20 cellular contexts compared by ENCODE assay signal in genomic region chr15:71239592-71240364, GRCh38.
"Had no signal": no experiment of that assay in that cellular context is flagged by ENCODE, and none has a peak within 500 bp of the region (broad histone marks: within the 10 kb centered on the region; RNA-seq: fewer than 3 reads in every experiment).

No MANE protein-coding gene starts in this region.

- H3K9ac ChIP-seq: neural progenitor cell had no signal

- ATAC-seq: activated CD8-positive, alpha-beta T cell treated with anti-CD3 and anti-CD28 coated beads, Interleukin-2, amount 10 ng/mL, durations not matched to agents 7 days and 5 days; activated naive CD4-positive, alpha-beta T cell treated with anti-CD3 and anti-CD28 coated beads, Interleukin-2, amount 50 U/mL, for 72 hours; esophagus mucosa; lower lobe of right lung had no signal

- H3K4me1 ChIP-seq: colonic mucosa, lower lobe of right lung, stomach, testis, upper lobe of left lung had no signal

- H3K9me3 Mint-ChIP-seq: activated CD4-positive, alpha-beta T cell treated with anti-CD3 and anti-CD28 coated beads, Interleukin-2, amount 10 ng/mL, durations not matched to agents 24 days and 14 days; activated naive CD4-positive, alpha-beta T cell treated with anti-CD3 and anti-CD28 coated beads, Interleukin-2, amount 50 U/mL, for 72 hours; neural progenitor cell had no signal

- H3K36me3 ChIP-seq: colonic mucosa, lower lobe of right lung, neural progenitor cell, sigmoid colon, upper lobe of left lung had no signal

- DNase-seq: activated CD4-positive, alpha-beta T cell treated with anti-CD3 and anti-CD28 coated beads, Interleukin-2, amount 10 ng/mL, durations not matched to agents 24 days and 14 days; activated CD4-positive, CD25-positive, alpha-beta regulatory T cell; activated CD8-positive, alpha-beta memory T cell treated with anti-CD3 and anti-CD28 coated beads, Interleukin-2, amount 50 U/mL, for 4 hours; activated CD8-positive, alpha-beta T cell treated with anti-CD3 and anti-CD28 coated beads, Interleukin-2, amount 10 ng/mL, durations not matched to agents 7 days and 5 days; activated effector memory CD4-positive, alpha-beta T cell treated with anti-CD3 and anti-CD28 coated beads, Interleukin-2, amount 50 U/mL, for 16 hours; activated T-cell treated with anti-CD3 and anti-CD28 coated beads, Interleukin-2, amount 50 U/mL, for 48 hours; central memory CD4-positive, alpha-beta T cell; colonic mucosa; hippocampal formation; lower lobe of right lung; midbrain; sigmoid colon; stimulated activated CD4-positive, alpha-beta T cell treated with anti-CD3 and anti-CD28 coated beads, Interleukin-1b, Interleukin-23, amount 100 ng/mL, for 48 hours; stomach; testis; upper lobe of left lung had no signal

- H3K4me3 Mint-ChIP-seq: activated CD4-positive, alpha-beta T cell treated with anti-CD3 and anti-CD28 coated beads, Interleukin-2, amount 10 ng/mL, durations not matched to agents 24 days and 14 days; activated CD8-positive, alpha-beta T cell treated with anti-CD3 and anti-CD28 coated beads, Interleukin-2, amount 10 ng/mL, durations not matched to agents 7 days and 5 days; neural progenitor cell had no signal

- H3K9me3 ChIP-seq: colonic mucosa, lower lobe of right lung, sigmoid colon, stomach, testis, upper lobe of left lung had no signal

- H3K4me3 ChIP-seq: colonic mucosa, lower lobe of right lung, neural progenitor cell, sigmoid colon, stomach, testis, upper lobe of left lung had no signal

- H3K36me3 Mint-ChIP-seq: activated naive CD4-positive, alpha-beta T cell treated with anti-CD3 and anti-CD28 coated beads, Interleukin-2, amount 50 U/mL, for 72 hours; neural progenitor cell had no signal

- H3K27me3 ChIP-seq: colonic mucosa, neural progenitor cell, stomach, testis, upper lobe of left lung had no signal

- H2AFZ ChIP-seq: neural progenitor cell had no signal

- H3K27ac ChIP-seq: colonic mucosa, lower lobe of right lung, neural progenitor cell, sigmoid colon, stomach, testis, upper lobe of left lung had no signal

- H3K4me2 ChIP-seq: neural progenitor cell had no signal

- H3K4me1 Mint-ChIP-seq: activated CD4-positive, alpha-beta T cell treated with anti-CD3 and anti-CD28 coated beads, Interleukin-2, amount 10 ng/mL, durations not matched to agents 24 days and 14 days had no signal

- FAIRE-seq: TTC549 had no signal

- H3K27ac Mint-ChIP-seq: activated CD4-positive, alpha-beta T cell treated with anti-CD3 and anti-CD28 coated beads, Interleukin-2, amount 10 ng/mL, durations not matched to agents 24 days and 14 days; activated CD8-positive, alpha-beta T cell treated with anti-CD3 and anti-CD28 coated beads, Interleukin-2, amount 10 ng/mL, durations not matched to agents 7 days and 5 days; activated naive CD4-positive, alpha-beta T cell treated with anti-CD3 and anti-CD28 coated beads, Interleukin-2, amount 50 U/mL, for 72 hours; neural progenitor cell had no signal
